ENCODE assay signal across 8 cellular contexts in the genomic region with DNA sequence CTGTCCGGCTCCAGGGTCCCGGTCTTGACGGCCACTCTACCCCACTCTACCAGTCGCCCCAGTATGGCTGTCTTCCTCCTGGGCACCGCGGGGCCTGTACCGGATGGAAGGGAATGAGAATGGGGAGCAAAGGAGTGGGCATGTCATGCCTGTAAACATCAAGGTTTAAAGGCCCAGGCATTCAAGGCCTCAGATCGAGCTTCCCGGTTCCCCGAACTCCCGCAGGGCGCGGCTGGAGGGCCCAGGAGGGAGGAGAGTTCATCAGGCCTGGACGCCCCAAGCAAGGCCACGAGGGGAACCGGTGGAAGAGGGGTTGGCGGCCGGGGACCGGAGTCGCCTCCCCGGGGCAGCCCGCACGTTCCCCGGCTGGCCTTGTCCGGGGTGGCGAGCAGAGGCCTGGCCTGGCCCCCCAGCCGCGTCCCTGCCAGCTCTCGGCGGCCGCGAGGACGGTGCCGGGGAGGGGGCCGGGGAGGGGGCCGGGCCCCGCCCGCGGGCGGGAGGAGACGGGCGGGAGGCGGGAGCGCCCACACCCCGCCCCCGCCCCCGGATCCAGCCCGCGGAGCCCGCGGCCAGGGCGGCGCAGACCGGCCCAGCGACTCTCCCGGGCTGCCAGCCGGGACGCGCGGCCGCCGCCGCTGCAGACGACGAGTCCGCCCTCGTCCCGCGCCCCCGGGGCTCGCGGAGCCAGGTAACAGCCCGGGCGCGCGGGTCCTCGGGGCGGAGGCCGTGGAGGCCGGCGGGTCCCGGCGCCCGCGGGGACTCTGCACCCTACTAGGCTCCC. TPM values are rescaled to one million over a fixed set of nuclear protein-coding genes. Genes with fewer than 3 reads are reported as not detected.
A peak's percentile ranks its signal among the peaks of the same experiment; 100 is the strongest.
DNase-seq lines count a peak whose midpoint lies in the region; ATAC-seq and TF ChIP-seq lines count a peak whose summit lies in the region.

A gene with protein sequence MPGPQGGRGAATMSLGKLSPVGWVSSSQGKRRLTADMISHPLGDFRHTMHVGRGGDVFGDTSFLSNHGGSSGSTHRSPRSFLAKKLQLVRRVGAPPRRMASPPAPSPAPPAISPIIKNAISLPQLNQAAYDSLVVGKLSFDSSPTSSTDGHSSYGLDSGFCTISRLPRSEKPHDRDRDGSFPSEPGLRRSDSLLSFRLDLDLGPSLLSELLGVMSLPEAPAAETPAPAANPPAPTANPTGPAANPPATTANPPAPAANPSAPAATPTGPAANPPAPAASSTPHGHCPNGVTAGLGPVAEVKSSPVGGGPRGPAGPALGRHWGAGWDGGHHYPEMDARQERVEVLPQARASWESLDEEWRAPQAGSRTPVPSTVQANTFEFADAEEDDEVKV (plus strand): TSS at position 580 of the 781 bp plus-strand sequence. CDS start 5,870 bp downstream, outside the sequence.

- H3K36me3 ChIP-seq in GM23248 (ENCODE audit: low read depth) (no peaks in the 10 kb centered on the region), WERI-Rb-1 (no peaks in the 10 kb centered on the region)
- no peaks in the 10 kb centered on the region for H3K36me3 ChIP-seq in naive thymus-derived CD4-positive, alpha-beta T cell (ENCODE audit: control insufficient read depth in 2 of 3, insufficient read depth in 3 of 3, low read length in 3 of 3)

- peak within 1 kb of the TSS; percentile 95 for H3K9ac ChIP-seq in GM23248

- peaks cover 51% of the 10 kb centered on the region for H3K79me2 ChIP-seq in GM23248 (ENCODE audit: insufficient read depth)

- CTCF ChIA-PET in naive thymus-derived CD4-positive, alpha-beta T cell (lab: Charles Lee), result interaction anchor here (0.7 to 1.0 kb wide), 2 partner anchors 15 to 32 kb away, joined by 3 read pairs; no protein-coding TSS in a partner anchor

- H3K4me1 Mint-ChIP-seq in naive thymus-derived CD4-positive, alpha-beta T cell, result peaks cover 8 to 24% (median 20%) of the 10 kb centered on the region in 7 donors

- peaks cover 35% of the 10 kb centered on the region for H3K4me1 ChIP-seq in GM23248 (ENCODE audit: insufficient read depth)
- peaks cover 13 to 14% of the 10 kb centered on the region in 2 donors for H3K4me1 ChIP-seq in naive thymus-derived CD4-positive, alpha-beta T cell (ENCODE audit: control insufficient read depth in 2 of 2, insufficient read depth in 2 of 2, low read length in 2 of 2)

- H3K27ac ChIP-seq in GM23248 (peak within 1 kb of the TSS; percentile 94), WERI-Rb-1 (peak within 1 kb of the TSS; percentile 41)
- no peak within 1 kb of the TSS for H3K27ac ChIP-seq in naive thymus-derived CD4-positive, alpha-beta T cell (ENCODE audit: low read depth, low read length)

- peak within 1 kb of the TSS; percentile 91 for H3K4me2 ChIP-seq in GM23248 (ENCODE audit: unreplicated experiment)

- peaks cover 25 to 81% (median 37%) of the 10 kb centered on the region in 5 donors for H3K27me3 Mint-ChIP-seq in naive thymus-derived CD4-positive, alpha-beta T cell

- H2AFZ ChIP-seq in GM23248, result peak within 1 kb of the TSS; percentile 80

- H3K27ac Mint-ChIP-seq in naive thymus-derived CD4-positive, alpha-beta T cell, result peak within 1 kb of the TSS in 1 of 9 donors; percentile 25

- H3K9me3 ChIP-seq in GM23248 (ENCODE audit: low read depth) (no peaks in the 10 kb centered on the region), WERI-Rb-1 (ENCODE audit: severe bottlenecking) (no peaks in the 10 kb centered on the region)
- no peaks in the 10 kb centered on the region for H3K9me3 ChIP-seq in naive thymus-derived CD4-positive, alpha-beta T cell (ENCODE audit: control insufficient read depth in 2 of 3, low read length in 3 of 3)

- DNase-seq in GM23248, result peak; percentile 82
- peak; percentile 39 for DNase-seq in WERI-Rb-1
- peak; percentile 57 for DNase-seq in fibroblast of villous mesenchyme (ENCODE audit: low read depth)
- DNase-seq in naive thymus-derived CD4-positive, alpha-beta T cell, result no peak
- no peak for DNase-seq in NCI-H2107 treated with DMSO at 0.1 percent for 48 hours (lab: John Stamatoyannopoulos, UW; ENCODE audit: unreplicated experiment)

- in situ Hi-C loops in GM23248 (cut with MboI), result no loop called here

- TF ChIP-seq CTCF in WERI-Rb-1 (IDR thresholded peaks at IDR 0.05; ENCODE audit: low read depth, low read length), result no peak
- TF ChIP-seq CTCF in fibroblast of villous mesenchyme (IDR thresholded peaks at IDR 0.05; ENCODE audit: insufficient read depth, low read depth, low read length), result no peak

- peaks cover 0 to 5% (median 0%) of the 10 kb centered on the region in 11 donors for H3K9me3 Mint-ChIP-seq in naive thymus-derived CD4-positive, alpha-beta T cell

- H3K4me3 Mint-ChIP-seq in naive thymus-derived CD4-positive, alpha-beta T cell, result peak within 1 kb of the TSS; percentile 42 to 87 (median 72)

- intact Hi-C loops in naive thymus-derived CD4-positive, alpha-beta T cell (cut with micrococcal nuclease), result loop anchor here in 1 of 2 donors (10.0 kb wide), 1 partner anchor 75 kb away; a partner anchor contains a TSS

- H4K20me1 ChIP-seq in GM23248 (ENCODE audit: insufficient read depth), result peaks cover 11% of the 10 kb centered on the region; the same call in 1 of the 2 replicates

- peaks cover 29% of the 10 kb centered on the region for H3F3A ChIP-seq in GM23248 (ENCODE audit: insufficient read depth)

- no peaks in the 10 kb centered on the region for H3K9me2 ChIP-seq in GM23248 (ENCODE audit: insufficient read depth)

- no peak for ATAC-seq in naive thymus-derived CD4-positive, alpha-beta T cell
- no peak for ATAC-seq in HG02623 (IDR thresholded peaks at IDR 0.05; ENCODE audit: unreplicated experiment)
- ATAC-seq in HG03378 (IDR thresholded peaks at IDR 0.05; ENCODE audit: unreplicated experiment), result no peak
- ATAC-seq in HG02970 (IDR thresholded peaks at IDR 0.05; ENCODE audit: low FRiP score, unreplicated experiment), result no peak

- H3K36me3 Mint-ChIP-seq in naive thymus-derived CD4-positive, alpha-beta T cell, result peaks cover 0 to 3% (median 0%) of the 10 kb centered on the region in 5 donors

- POLR2A ChIA-PET in naive thymus-derived CD4-positive, alpha-beta T cell (lab: Charles Lee), result no interaction called here

- WGBS in GM23248 (ENCODE audit: low coverage in 1 of 2, low lambda C conversion rate in 2 of 2, missing lambda C conversion rate in 2 of 2), 2 experiments, result 3 to 5% methylated on average over 41 to 80 of the region's 85 CpGs

- H3K27me3 ChIP-seq in GM23248 (replicated peaks; ENCODE audit: insufficient read depth) (no peaks in the 10 kb centered on the region), WERI-Rb-1 (ENCODE audit: insufficient read depth, low read depth, severe bottlenecking) (peaks cover 6% of the 10 kb centered on the region)
- H3K27me3 ChIP-seq in naive thymus-derived CD4-positive, alpha-beta T cell (ENCODE audit: control insufficient read depth in 2 of 2, insufficient read depth in 2 of 2, low read length in 2 of 2), result peaks cover 11 to 14% of the 10 kb centered on the region in 2 donors

- H3K4me3 ChIP-seq in GM23248 (peak within 1 kb of the TSS; percentile 90), WERI-Rb-1 (ENCODE audit: low read depth, low read length) (peak within 1 kb of the TSS; percentile 53), fibroblast of villous mesenchyme (ENCODE audit: low read depth, low read length) (peak within 1 kb of the TSS; percentile 88)
- no peak within 1 kb of the TSS for H3K4me3 ChIP-seq in naive thymus-derived CD4-positive, alpha-beta T cell (ENCODE audit: low read length)

RNA-seq across cellular contexts. Expression of the gene that starts here (rescaled TPM):
- 59.7 and 83.8 TPM in 2 replicates for total RNA-seq in GM23248 (2014; rRNA removed; shearing (Covaris generic))
- 122 and 130 TPM in 2 replicates for polyA plus RNA-seq in GM23248 (2016; fragmentation: Nextera tagmentation; extraction: Ambion mirVana)
- total RNA-seq in fibroblast of villous mesenchyme, result 22.9 and 33.2 TPM in 2 replicates
- 1 to 10 TPM in 1 of 5 experiments, under 1 TPM in 3, not detected in 1; 0.27 to 1.6 (median 0.62) TPM for total RNA-seq in naive thymus-derived CD4-positive, alpha-beta T cell
- not detected for polyA plus RNA-seq in naive thymus-derived CD4-positive, alpha-beta T cell

Comparison
In these comparisons a context has a peak if more than half of its experiments do, and no peak if none do; other contexts are left out.
1. RNA of the gene that starts here (polyA plus RNA-seq): 122 to 130 TPM in GM23248; not detected in naive thymus-derived CD4-positive, alpha-beta T cell; every median in the first group is over 100 times any median in the second.
2. DNase-seq: peak in GM23248 (single experiment), WERI-Rb-1 (single experiment) and fibroblast of villous mesenchyme (single experiment); none in naive thymus-derived CD4-positive, alpha-beta T cell (0 of 9) and NCI-H2107 treated with DMSO at 0.1 percent for 48 hours (single experiment).